In the genomic region with DNA sequence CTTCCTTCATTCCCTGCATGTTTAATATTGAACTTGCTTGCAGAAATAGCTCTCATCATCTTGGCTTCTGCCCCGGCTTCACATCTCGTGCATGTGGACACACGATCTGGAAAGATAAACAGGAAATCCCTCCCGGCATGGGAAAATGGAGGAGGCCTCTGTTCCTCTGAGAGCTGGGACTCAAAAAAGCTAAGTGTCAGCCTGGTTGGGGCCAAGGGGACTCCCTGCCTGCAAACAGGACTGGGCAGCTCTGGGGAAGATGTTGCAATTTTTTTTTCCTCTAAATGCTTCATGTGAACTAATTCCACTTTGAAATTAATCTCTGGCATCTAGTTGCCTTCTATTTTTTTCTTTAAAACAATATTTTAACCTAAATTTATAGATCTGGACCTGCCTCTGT, we compare ENCODE assay signal across 9 cellular contexts. TPM values are rescaled to one million over a fixed set of nuclear protein-coding genes. Genes with fewer than 3 reads are reported as not detected.
DNase-seq lines count a peak whose midpoint lies in the region; ATAC-seq, FAIRE-seq and TF ChIP-seq lines count a peak whose summit lies in the region.
"Had no signal": no experiment of that assay in that cellular context is flagged by ENCODE, and none has a peak within 500 bp of the region (broad histone marks: within the 10 kb centered on the region; RNA-seq: fewer than 3 reads in every experiment).

No MANE protein-coding gene starts in this region.

- no peak for TF ChIP-seq RAD21 in K562 (CRISPR knock-in tag; conservative IDR thresholded peaks at IDR 0.05 in 1 of 2, IDR thresholded peaks at IDR 0.05 in 1 of 2)

- 11% methylated on average over 4 of the region's 4 CpGs for WGBS in K562 (ENCODE audit: insufficient coverage, low coverage, missing lambda C conversion rate)

- TF ChIP-seq POLR2A in K562 (conservative IDR thresholded peaks at IDR 0.05) (no peak), uterus (IDR thresholded peaks at IDR 0.05) (no peak)

- POLR2A ChIA-PET in K562 (lab: Yijun Ruan, JAX) = interaction anchor here (1.0 to 1.5 kb wide), 3 partner anchors 9 to 21 kb away, joined by 3 to 6 read pairs (median 3); no protein-coding TSS in a partner anchor

- no peak overlapping the region for H3K27ac ChIP-seq in K562 (ENCODE audit: extremely low read depth, low read depth, low read length)
- H3K27ac ChIP-seq in uterus = peak overlapping the region; percentile 33 to 73

- H3K9me1 ChIP-seq in K562 (ENCODE audit: control insufficient read depth, insufficient read depth, low read length) = no peaks in the 10 kb centered on the region

- H3K79me2 ChIP-seq in K562 (ENCODE audit: control insufficient read depth, insufficient read depth, low read length) = no peaks in the 10 kb centered on the region

- CTCF ChIA-PET in K562 (lab: Yijun Ruan, JAX; ENCODE audit: low intra/inter-chr PET ratio) = no interaction called here

- H3K27me3 ChIP-seq in K562 (ENCODE audit: control insufficient read depth in 2 of 2, insufficient read depth in 2 of 2, low read length in 2 of 2) (peaks cover 10 to 11% of the 10 kb centered on the region in 2 experiments; a peak in 4 of 5 replicates), uterus (no peaks in the 10 kb centered on the region)

- peak; percentile 39 for DNase-seq in NCI-H2227 (lab: John Stamatoyannopoulos, UW; ENCODE audit: unreplicated experiment)
- no peak for DNase-seq in NCI-H2227 treated with DMSO at 0.1 percent for 48 hours (lab: John Stamatoyannopoulos, UW)
- no peak for DNase-seq in K562 (ENCODE audit: extremely low read depth in 1 of 4, low spot score in 3 of 4)
- DNase-seq in left kidney (ENCODE audit: low read depth, low spot score) = peak; percentile 78
- DNase-seq in uterus = peak; percentile 66 to 79
- no peak for DNase-seq in activated CD8-positive, alpha-beta memory T cell treated with anti-CD3 and anti-CD28 coated beads, Interleukin-2, amount 50 U/mL, for 4 hours
- no peak for DNase-seq in KG1 (lab: John Stamatoyannopoulos, UW)
- DNase-seq in RCC 7860 (ENCODE audit: low spot score) = no peak

- TF ChIP-seq CTCF in K562 (IDR thresholded peaks at IDR 0.05 in 2 of 3, conservative IDR thresholded peaks at IDR 0.05 in 1 of 3; ENCODE audit: insufficient read depth in 2 of 3, low read depth in 1 of 3, low read length in 3 of 3) (no peak), uterus (IDR thresholded peaks at IDR 0.05) (no peak)

- ATAC-seq in K562 = no peak
- ATAC-seq: stimulated activated effector memory CD8-positive, alpha-beta T cell treated with anti-CD3 and anti-CD28 coated beads, Interleukin-12 subunit alpha, Interleukin-12 subunit beta, amount 100 ng/mL, for 72 hours had no signal

- H3K36me3 ChIP-seq in K562 (ENCODE audit: control insufficient read depth, insufficient read depth, low read length) (no peaks in the 10 kb centered on the region), uterus (no peaks in the 10 kb centered on the region)

- FAIRE-seq in K562 (lab: Jason Lieb, UNC) (no peak), RCC 7860 (lab: Jason Lieb, UNC) (no peak)

- H3K9me3 ChIP-seq in K562 (replicated peaks; ENCODE audit: control insufficient read depth, insufficient read depth, low read depth, low read length) = no peaks in the 10 kb centered on the region
- no peaks in the 10 kb centered on the region for H3K9me3 ChIP-seq in uterus

- H3K4me2 ChIP-seq in K562 (ENCODE audit: insufficient read depth, low read length) = no peak overlapping the region

- no peak overlapping the region for H2AFZ ChIP-seq in K562 (ENCODE audit: low read depth, low read length)

- H3K4me1 ChIP-seq in K562 (replicated peaks in 1 of 2; ENCODE audit: control insufficient read depth in 2 of 2, insufficient read depth in 2 of 2, low read length in 2 of 2) = peaks cover 10 to 12% of the 10 kb centered on the region in 2 experiments
- no peaks in the 10 kb centered on the region for H3K4me1 ChIP-seq in uterus

- no peaks in the 10 kb centered on the region for H4K20me1 ChIP-seq in K562 (replicated peaks; ENCODE audit: control insufficient read depth, insufficient read depth, low read length)

- no peak for TF ChIP-seq EP300 in K562 (IDR thresholded peaks at IDR 0.05; ENCODE audit: low read length)

- intact Hi-C loops in K562 (cut with micrococcal nuclease) (no loop called here), uterus (cut with DNase I; ENCODE audit: low total_unique reads) (no loop called here)

- no TSS peak for BruUV-seq in K562 (replicated peaks; lab: Mats Ljungman, UMichigan)

- H3K9ac ChIP-seq in K562 (ENCODE audit: insufficient read depth in 1 of 2, low read depth in 2 of 2, low read length in 2 of 2) = no peak overlapping the region

- in situ Hi-C loops in K562 (cut with MboI) = no loop called here

- H3K4me3 ChIP-seq in K562 (no peak overlapping the region), uterus (no peak overlapping the region)

TF ChIP-seq in K562, 482 proteins besides CTCF, POLR2A, EP300 and RAD21 (continues in another document):
- no peak for TF ChIP-seq ZKSCAN3 (CRISPR knock-in tag; IDR thresholded peaks at IDR 0.05)
- no peak for TF ChIP-seq STAG1 (CRISPR knock-in tag; IDR thresholded peaks at IDR 0.05; ENCODE audit: borderline replicate concordance)
- 0 out of 2 replicates have a peak, but pooled peaks have one; percentile 13 for TF ChIP-seq CEBPB (tag; IDR thresholded peaks at IDR 0.05)
- 0 out of 4 replicates have a peak, but pooled peaks of 1 of the 2 experiments have one; percentile 19 for TF ChIP-seq FOXA3 (CRISPR knock-in tag; conservative IDR thresholded peaks at IDR 0.05 in 1 of 2, IDR thresholded peaks at IDR 0.05 in 1 of 2)
- TF ChIP-seq RBBP5 (IDR thresholded peaks at IDR 0.05; ENCODE audit: borderline replicate concordance, insufficient read depth, low read length, poor library complexity, severe bottlenecking) = no peak
- TF ChIP-seq, protein P1, sequence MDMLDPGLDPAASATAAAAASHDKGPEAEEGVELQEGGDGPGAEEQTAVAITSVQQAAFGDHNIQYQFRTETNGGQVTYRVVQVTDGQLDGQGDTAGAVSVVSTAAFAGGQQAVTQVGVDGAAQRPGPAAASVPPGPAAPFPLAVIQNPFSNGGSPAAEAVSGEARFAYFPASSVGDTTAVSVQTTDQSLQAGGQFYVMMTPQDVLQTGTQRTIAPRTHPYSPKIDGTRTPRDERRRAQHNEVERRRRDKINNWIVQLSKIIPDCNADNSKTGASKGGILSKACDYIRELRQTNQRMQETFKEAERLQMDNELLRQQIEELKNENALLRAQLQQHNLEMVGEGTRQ (CRISPR knock-in tag; IDR thresholded peaks at IDR 0.05) = no peak
- no peak for TF ChIP-seq BCL6 (CRISPR knock-in tag; IDR thresholded peaks at IDR 0.05)
- TF ChIP-seq KLF6 (CRISPR knock-in tag; IDR thresholded peaks at IDR 0.05; ENCODE audit: borderline replicate concordance) = no peak
- TF ChIP-seq BHLHE40 (IDR thresholded peaks at IDR 0.05; ENCODE audit: low read length) = peak; percentile 46
- TF ChIP-seq ZNF583 (CRISPR knock-in tag; IDR thresholded peaks at IDR 0.05) = no peak
- no peak for TF ChIP-seq SRSF7 (optimal IDR thresholded peaks at IDR 0.05; ENCODE audit: low read depth, low read length)
- no peak for TF ChIP-seq ZNF263 (CRISPR knock-in tag; IDR thresholded peaks at IDR 0.05; ENCODE audit: borderline replicate concordance)

RNA-seq across cellular contexts. Expression of a gene that starts 24.8 kb away (rescaled TPM):
- 1.7 and 2.8 TPM in 2 replicates for total RNA-seq in K562 (2011; cell fraction: chromatin; rRNA removed; ENCODE audit: low replicate concordance)
- 2.4 and 2.8 TPM in 2 replicates for total RNA-seq in K562 (2011; cell fraction: nucleolus; rRNA removed)
- 2.9 and 4.4 TPM in 2 replicates for total RNA-seq in K562 (2011; cell fraction: nucleoplasm; rRNA removed)
- total RNA-seq in K562 (2014; rRNA removed) (0.64 and 1.4 TPM in 2 replicates), K562 (2014; rRNA removed; fragmentation: Illumina TruSeq; extraction: Trizol) (0.76 and 0.80 TPM in 2 replicates), K562 (2015; rRNA removed; fragmentation: Illumina TruSeq; extraction: Trizol) (0.58 and 0.75 TPM in 2 replicates), K562 (2021) (2.1 and 2.2 TPM in 2 replicates), uterus (10 to 100 TPM; 17.9 to 74.1 (median 43.7) TPM)
- polyA plus RNA-seq in K562 (2011; rRNA removed) (0.65 and 0.77 TPM in 2 replicates), K562 (2014; fragmentation: Illumina TruSeq; extraction: Trizol) (0.48 and 0.54 TPM in 2 replicates), K562 (2014; fragmentation: Nextera tagmentation; extraction: Ambion mirVana) (under 1 TPM; 0.04 to 0.11 TPM), K562 (2014; rRNA removed) (0.45 and 1.3 TPM in 2 replicates)
- 0.65 and 1.1 TPM in 2 replicates for polyA plus RNA-seq in K562 (2011; cell fraction: cytosol; rRNA removed)
- polyA plus RNA-seq in K562 (2011; cell fraction: nucleus; rRNA removed) = 0.66 and 1.5 TPM in 2 replicates
- 0.74 and 1.3 TPM in 2 replicates for polyA plus RNA-seq in K562 (2012)
- polyA minus RNA-seq in K562 (2011; rRNA and poly(A)+ RNA removed) = 1.0 and 1.2 TPM in 2 replicates
- polyA minus RNA-seq in K562 (2011; cell fraction: cytosol; rRNA and poly(A)+ RNA removed) = 1.2 and 1.8 TPM in 2 replicates
- 1.2 and 1.8 TPM in 2 replicates for polyA minus RNA-seq in K562 (2011; cell fraction: nucleus; rRNA and poly(A)+ RNA removed)

RNA-seq across cellular contexts. Expression of a gene that starts 29.4 kb away (rescaled TPM):
- not detected in 2 replicates for total RNA-seq in K562 (2011; cell fraction: chromatin; rRNA removed; ENCODE audit: low replicate concordance)
- not detected in 2 replicates for total RNA-seq in K562 (2011; cell fraction: nucleolus; rRNA removed)
- not detected in 2 replicates for total RNA-seq in K562 (2011; cell fraction: nucleoplasm; rRNA removed)
- total RNA-seq in K562 (2014; rRNA removed) (not detected in 2 replicates), K562 (2014; rRNA removed; fragmentation: Illumina TruSeq; extraction: Trizol) (not detected in 2 replicates), K562 (2015; rRNA removed; fragmentation: Illumina TruSeq; extraction: Trizol) (not detected in 2 replicates), K562 (2021) (not detected in 2 replicates), uterus (1 to 10 TPM in 3 of 4 donors, under 1 TPM in 1; 0.29 to 4.4 (median 2.2) TPM)
- polyA plus RNA-seq in K562 (2011; rRNA removed) (not detected in 2 replicates), K562 (2014; fragmentation: Illumina TruSeq; extraction: Trizol) (not detected in 2 replicates), K562 (2014; fragmentation: Nextera tagmentation; extraction: Ambion mirVana) (not detected), K562 (2014; rRNA removed) (not detected in 2 replicates)
- not detected in 2 replicates for polyA plus RNA-seq in K562 (2011; cell fraction: cytosol; rRNA removed)
- polyA plus RNA-seq in K562 (2011; cell fraction: nucleus; rRNA removed) = not detected in 2 replicates
- polyA plus RNA-seq in K562 (2012) = 0.11 TPM in 1 of 2 replicates, not detected in the other
- polyA minus RNA-seq in K562 (2011; rRNA and poly(A)+ RNA removed) = not detected in 2 replicates
- not detected in 2 replicates for polyA minus RNA-seq in K562 (2011; cell fraction: cytosol; rRNA and poly(A)+ RNA removed)
- polyA minus RNA-seq in K562 (2011; cell fraction: nucleus; rRNA and poly(A)+ RNA removed) = not detected in 2 replicates

Comparison
In these comparisons a context has a peak if more than half of its experiments do, and no peak if none do; other contexts are left out.
1. DNase-seq: peak in NCI-H2227 (single experiment), left kidney (single experiment) and uterus (2 of 2); none in NCI-H2227 treated with DMSO at 0.1 percent for 48 hours (single experiment), K562 (0 of 4), activated CD8-positive, alpha-beta memory T cell treated with anti-CD3 and anti-CD28 coated beads, Interleukin-2, amount 50 U/mL, for 4 hours (single experiment), KG1 (single experiment) and RCC 7860 (single experiment).